ENCODE assay signal across 2 cellular contexts in genomic region chr14:71049435-71050147, GRCh38.
TF ChIP-seq lines count a peak whose summit lies in the region.

No MANE protein-coding gene starts in this region.

TF ChIP-seq in HepG2, 621 proteins besides CTCF, POLR2A, EP300 and RAD21 (continued from another document):
- TF ChIP-seq GMEB1 (CRISPR knock-in tag; IDR thresholded peaks at IDR 0.05; ENCODE audit: borderline replicate concordance) (no peak), ZNF605 (CRISPR knock-in tag; IDR thresholded peaks at IDR 0.05) (no peak)

TF ChIP-seq in SK-N-SH treated with all-trans-retinoic acid at 6 μM for 48 hours, 23 proteins besides CTCF, POLR2A, EP300 and RAD21 (continued from another document):
- no peak for TF ChIP-seq RARB (CRISPR knock-in tag; IDR thresholded peaks at IDR 0.05)
- TF ChIP-seq, protein P1, sequence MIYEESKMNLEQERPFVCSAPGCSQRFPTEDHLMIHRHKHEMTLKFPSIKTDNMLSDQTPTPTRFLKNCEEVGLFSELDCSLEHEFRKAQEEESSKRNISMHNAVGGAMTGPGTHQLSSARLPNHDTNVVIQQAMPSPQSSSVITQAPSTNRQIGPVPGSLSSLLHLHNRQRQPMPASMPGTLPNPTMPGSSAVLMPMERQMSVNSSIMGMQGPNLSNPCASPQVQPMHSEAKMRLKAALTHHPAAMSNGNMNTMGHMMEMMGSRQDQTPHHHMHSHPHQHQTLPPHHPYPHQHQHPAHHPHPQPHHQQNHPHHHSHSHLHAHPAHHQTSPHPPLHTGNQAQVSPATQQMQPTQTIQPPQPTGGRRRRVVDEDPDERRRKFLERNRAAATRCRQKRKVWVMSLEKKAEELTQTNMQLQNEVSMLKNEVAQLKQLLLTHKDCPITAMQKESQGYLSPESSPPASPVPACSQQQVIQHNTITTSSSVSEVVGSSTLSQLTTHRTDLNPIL (CRISPR knock-in tag; IDR thresholded peaks at IDR 0.05; ENCODE audit: low read depth) = peak; percentile 74
- TF ChIP-seq TOX (CRISPR knock-in tag; IDR thresholded peaks at IDR 0.05; ENCODE audit: borderline replicate concordance) = no peak
- TF ChIP-seq, protein P2, sequence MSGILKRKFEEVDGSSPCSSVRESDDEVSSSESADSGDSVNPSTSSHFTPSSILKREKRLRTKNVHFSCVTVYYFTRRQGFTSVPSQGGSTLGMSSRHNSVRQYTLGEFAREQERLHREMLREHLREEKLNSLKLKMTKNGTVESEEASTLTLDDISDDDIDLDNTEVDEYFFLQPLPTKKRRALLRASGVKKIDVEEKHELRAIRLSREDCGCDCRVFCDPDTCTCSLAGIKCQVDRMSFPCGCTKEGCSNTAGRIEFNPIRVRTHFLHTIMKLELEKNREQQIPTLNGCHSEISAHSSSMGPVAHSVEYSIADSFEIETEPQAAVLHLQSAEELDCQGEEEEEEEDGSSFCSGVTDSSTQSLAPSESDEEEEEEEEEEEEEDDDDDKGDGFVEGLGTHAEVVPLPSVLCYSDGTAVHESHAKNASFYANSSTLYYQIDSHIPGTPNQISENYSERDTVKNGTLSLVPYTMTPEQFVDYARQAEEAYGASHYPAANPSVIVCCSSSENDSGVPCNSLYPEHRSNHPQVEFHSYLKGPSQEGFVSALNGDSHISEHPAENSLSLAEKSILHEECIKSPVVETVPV (CRISPR knock-in tag; IDR thresholded peaks at IDR 0.05) = no peak; the same call in 1 of the 2 replicates
- TF ChIP-seq GLIS3 (CRISPR knock-in tag; IDR thresholded peaks at IDR 0.05) = no peak
- TF ChIP-seq POU6F1 (CRISPR knock-in tag; IDR thresholded peaks at IDR 0.05; ENCODE audit: borderline replicate concordance, low read depth) = no peak
